In genomic region chr1:147169840-147170674, GRCh38 we compare ENCODE assay signal across 1 cellular context.
TF ChIP-seq lines count a peak whose summit lies in the region.

No MANE protein-coding gene starts in this region.

TF ChIP-seq in HepG2, 621 proteins besides CTCF, POLR2A, EP300 and RAD21:
- TF ChIP-seq POLR2G (IDR thresholded peaks at IDR 0.05; ENCODE audit: low read depth, low read length), result no peak
- no peak for TF ChIP-seq FOSL2 (CRISPR knock-in tag; IDR thresholded peaks at IDR 0.05)
- TF ChIP-seq KAT7 (CRISPR knock-in tag; IDR thresholded peaks at IDR 0.05; ENCODE audit: borderline replicate concordance), result 0 out of 2 replicates have a peak, but pooled peaks have one; percentile 23
- TF ChIP-seq SALL1 (CRISPR knock-in tag; IDR thresholded peaks at IDR 0.05), result no peak
- no peak for TF ChIP-seq ZNF362 (CRISPR knock-in tag; IDR thresholded peaks at IDR 0.05; ENCODE audit: borderline replicate concordance)
- peak; percentile 52; the same call in 1 of the 2 replicates for TF ChIP-seq PRDM10 (CRISPR knock-in tag; IDR thresholded peaks at IDR 0.05; ENCODE audit: low read depth)
- no peak for TF ChIP-seq ZNF674 (CRISPR knock-in tag; IDR thresholded peaks at IDR 0.05; ENCODE audit: low read depth)
- peak in 1 of 2 experiments; percentile 30; a peak in 2 of 4 replicates for TF ChIP-seq MAFK (conservative IDR thresholded peaks at IDR 0.05 in 1 of 2, IDR thresholded peaks at IDR 0.05 in 1 of 2; ENCODE audit: low read length in 2 of 2)
- TF ChIP-seq NFIC (IDR thresholded peaks at IDR 0.05; ENCODE audit: low read length), result no peak
- no peak for TF ChIP-seq FOXC1 (CRISPR knock-in tag; IDR thresholded peaks at IDR 0.05; ENCODE audit: borderline replicate concordance)
- no peak for TF ChIP-seq HMG20B (CRISPR knock-in tag; conservative IDR thresholded peaks at IDR 0.05)
- TF ChIP-seq ZNF510 (CRISPR knock-in tag; IDR thresholded peaks at IDR 0.05; ENCODE audit: low read depth), result no peak
- no peak for TF ChIP-seq ISL2 (CRISPR knock-in tag; IDR thresholded peaks at IDR 0.05)
- no peak for TF ChIP-seq ZNF432 (CRISPR knock-in tag; IDR thresholded peaks at IDR 0.05; ENCODE audit: borderline replicate concordance)
- no peak for TF ChIP-seq MTF1 (CRISPR knock-in tag; IDR thresholded peaks at IDR 0.05)
